Comparison of ENCODE assay signal across 18 cellular contexts in genomic region chr14:100980823-100981222, GRCh38.
A peak's percentile ranks its signal among the peaks of the same experiment; 100 is the strongest.
DNase-seq lines count a peak whose midpoint lies in the region; ATAC-seq, FAIRE-seq and TF ChIP-seq lines count a peak whose summit lies in the region.
"Had no signal": no experiment of that assay in that cellular context is flagged by ENCODE, and none has a peak within 500 bp of the region (broad histone marks: within the 10 kb centered on the region; RNA-seq: fewer than 3 reads in every experiment).

No MANE protein-coding gene starts in this region.

- H4K20me1 ChIP-seq in GM23248 (ENCODE audit: insufficient read depth) (no peaks in the 10 kb centered on the region), mammary epithelial cell (ENCODE audit: insufficient read depth, low read length) (no peaks in the 10 kb centered on the region)
- H4K20me1 ChIP-seq: BLaER1 treated with 17β-estradiol and CSF1 and Interleukin-3, amounts not matched to agents 10 nM and 100 nM had no signal

- H3K4me2 ChIP-seq in A549 (peak overlapping the region; percentile 72; the same call in 2 of the 3 replicates), GM23248 (ENCODE audit: unreplicated experiment) (peak overlapping the region; percentile 2), mammary epithelial cell (ENCODE audit: insufficient read depth, low read depth, low read length) (no peak overlapping the region)
- H3K4me2 ChIP-seq: BLaER1 treated with 17β-estradiol and CSF1 and Interleukin-3, amounts not matched to agents 10 nM and 100 nM had no signal

- H3K9ac ChIP-seq in GM23248 (no peak overlapping the region), mammary epithelial cell (ENCODE audit: insufficient read depth, low read length) (no peak overlapping the region)
- H3K9ac ChIP-seq: BLaER1 treated with 17β-estradiol and CSF1 and Interleukin-3, amounts not matched to agents 10 nM and 100 nM had no signal

- in situ Hi-C loops in GM23248 (cut with MboI): no loop called here
- in situ Hi-C loops in mammary epithelial cell (cut with MboI; ENCODE audit: low sequenced_read_pairs in 2 of 2): no loop called here

- no peak for TF ChIP-seq RAD21 in A549 (conservative IDR thresholded peaks at IDR 0.05 in 1 of 2, IDR thresholded peaks at IDR 0.05 in 1 of 2)

- peaks cover 41% of the 10 kb centered on the region for H3K36me3 ChIP-seq in GM23248 (ENCODE audit: low read depth)
- H3K36me3 ChIP-seq in RWPE2 (ENCODE audit: low read depth): peaks cover 25% of the 10 kb centered on the region
- peaks cover 2% of the 10 kb centered on the region for H3K36me3 ChIP-seq in mammary epithelial cell (ENCODE audit: insufficient read depth, low read length)
- H3K36me3 ChIP-seq: BLaER1 treated with 17β-estradiol and CSF1 and Interleukin-3, amounts not matched to agents 10 nM and 100 nM; HAP-1 had no signal

- DNase-seq in A549 (ENCODE audit: low read depth in 1 of 2, low spot score in 1 of 2) (no peak), GM23248 (no peak), RWPE2 (ENCODE audit: low spot score) (no peak), renal cortical epithelial cell (ENCODE audit: low read depth) (peak; percentile 18), H4 (ENCODE audit: low spot score) (no peak), mammary epithelial cell (no peak)
- no peak for DNase-seq in activated CD4-positive, CD25-positive, alpha-beta regulatory T cell (lab: John Stamatoyannopoulos, UW)
- DNase-seq: 8988T; CD8-positive, alpha-beta T cell; GDM1; GOT3; IMR-90 had no signal

- peaks cover 44% of the 10 kb centered on the region for H3F3A ChIP-seq in GM23248 (ENCODE audit: insufficient read depth)

- no peak overlapping the region for H2AFZ ChIP-seq in GM23248
- H2AFZ ChIP-seq in mammary epithelial cell (ENCODE audit: low read depth, low read length): no peak overlapping the region

- H3K27me3 ChIP-seq in GM23248 (replicated peaks; ENCODE audit: insufficient read depth): no peaks in the 10 kb centered on the region
- no peaks in the 10 kb centered on the region for H3K27me3 ChIP-seq in RWPE2 (ENCODE audit: insufficient read depth, poor library complexity, severe bottlenecking)
- no peaks in the 10 kb centered on the region for H3K27me3 ChIP-seq in mammary epithelial cell (ENCODE audit: insufficient read depth, low read length)
- H3K27me3 ChIP-seq: BLaER1 treated with 17β-estradiol and CSF1 and Interleukin-3, amounts not matched to agents 10 nM and 100 nM had no signal

- no peaks in the 10 kb centered on the region for H3K9me2 ChIP-seq in GM23248 (ENCODE audit: insufficient read depth)

- CTCF ChIA-PET in A549 (lab: Yijun Ruan, JAX) (no interaction called here), mammary epithelial cell (lab: Charles Lee; ENCODE audit: low non-redundant PET) (no interaction called here)

- POLR2A ChIA-PET in A549 (lab: Yijun Ruan, JAX): no interaction called here

- WGBS in A549 (ENCODE audit: missing lambda C conversion rate): 35% methylated on average over 3 of the region's 3 CpGs
- 79 to 85% methylated on average over 3 of the region's 3 CpGs for whole genome bisulfite sequencing in GM23248 (ENCODE audit: low coverage in 1 of 2, low lambda C conversion rate in 2 of 2, missing lambda C conversion rate in 2 of 2), 2 experiments
- 74% methylated on average over 3 of the region's 3 CpGs for WGBS in mammary epithelial cell (ENCODE audit: low coverage, missing lambda C conversion rate)

- TF ChIP-seq EP300 in A549 (IDR thresholded peaks at IDR 0.05): no peak

- BruUV-seq in mammary epithelial cell (replicated peaks; lab: Mats Ljungman, UMichigan): no TSS peak

- intact Hi-C loops in mammary epithelial cell (cut with micrococcal nuclease): no loop called here

- H3K9me3 ChIP-seq in A549 (no peaks in the 10 kb centered on the region), GM23248 (ENCODE audit: low read depth) (no peaks in the 10 kb centered on the region), RWPE2 (ENCODE audit: severe bottlenecking) (no peaks in the 10 kb centered on the region), mammary epithelial cell (replicated peaks; ENCODE audit: insufficient read depth, low read length) (no peaks in the 10 kb centered on the region)
- H3K9me3 ChIP-seq: BLaER1 treated with 17β-estradiol and CSF1 and Interleukin-3, amounts not matched to agents 10 nM and 100 nM; HAP-1 had no signal

- H3K27ac ChIP-seq in A549 (peak overlapping the region in 1 of 2 experiments; percentile 66; a peak in 2 of 6 replicates), GM23248 (peak overlapping the region; percentile 14; the same call in 1 of the 2 replicates), RWPE2 (ENCODE audit: poor library complexity, severe bottlenecking) (peak overlapping the region; percentile 55), mammary epithelial cell (ENCODE audit: insufficient read depth, low read depth, low read length) (no peak overlapping the region)
- H3K27ac ChIP-seq: BLaER1 treated with 17β-estradiol and CSF1 and Interleukin-3, amounts not matched to agents 10 nM and 100 nM had no signal

- dilution Hi-C loops in mammary epithelial cell (cut with HindIII; ENCODE audit: low sequenced_read_pairs): no loop called here

- no peak for TF ChIP-seq POLR2A in A549 (IDR thresholded peaks at IDR 0.05; ENCODE audit: low read length)

- ATAC-seq in A549: no peak
- ATAC-seq in RWPE2 (ENCODE audit: low read depth): no peak
- ATAC-seq: CD8-positive, alpha-beta T cell; K562 had no signal

- H3K4me3 ChIP-seq in A549: no peak overlapping the region
- no peak overlapping the region for H3K4me3 ChIP-seq in GM23248
- H3K4me3 ChIP-seq in RWPE2 (ENCODE audit: severe bottlenecking): no peak overlapping the region
- H3K4me3 ChIP-seq in mammary epithelial cell (replicated peaks in 1 of 3; ENCODE audit: insufficient read depth in 1 of 3, low read depth in 2 of 3, low read length in 3 of 3): no peak overlapping the region
- H3K4me3 ChIP-seq: BLaER1 treated with 17β-estradiol and CSF1 and Interleukin-3, amounts not matched to agents 10 nM and 100 nM; HAP-1; K562 had no signal

- H3K4me1 ChIP-seq in A549 (peaks cover 59% of the 10 kb centered on the region), GM23248 (ENCODE audit: insufficient read depth) (peaks cover 42% of the 10 kb centered on the region), RWPE2 (ENCODE audit: insufficient read depth, poor library complexity, severe bottlenecking) (peaks cover 60% of the 10 kb centered on the region), mammary epithelial cell (ENCODE audit: insufficient read depth, low read length) (peaks cover 39% of the 10 kb centered on the region)
- H3K4me1 ChIP-seq: BLaER1 treated with 17β-estradiol and CSF1 and Interleukin-3, amounts not matched to agents 10 nM and 100 nM; HAP-1 had no signal

- no peak for FAIRE-seq in A549 (lab: Jason Lieb, UNC)
- FAIRE-seq: D721Med, GM12892, HTR-8/SVneo, K562 had no signal

- no peaks in the 10 kb centered on the region for H3K79me2 ChIP-seq in GM23248 (ENCODE audit: insufficient read depth)
- no peaks in the 10 kb centered on the region for H3K79me2 ChIP-seq in mammary epithelial cell (ENCODE audit: insufficient read depth, low read length)

- TF ChIP-seq CTCF in A549 (IDR thresholded peaks at IDR 0.05) (no peak), RWPE2 (IDR thresholded peaks at IDR 0.05; ENCODE audit: poor library complexity, severe bottlenecking) (no peak), mammary epithelial cell (conservative IDR thresholded peaks at IDR 0.05 in 1 of 2, IDR thresholded peaks at IDR 0.05 in 1 of 2; ENCODE audit: extremely low read depth in 1 of 2, insufficient read depth in 1 of 2, low read depth in 1 of 2, low read length in 2 of 2) (no peak)

TF ChIP-seq in A549, 52 proteins besides CTCF, POLR2A, EP300 and RAD21:
- TF ChIP-seq FOSL2 (IDR thresholded peaks at IDR 0.05) (no peak), FOSL2 (CRISPR knock-in tag; IDR thresholded peaks at IDR 0.05) (peak; percentile 66), FOSB (CRISPR knock-in tag; IDR thresholded peaks at IDR 0.05) (no peak), POLR2AphosphoS2 (conservative IDR thresholded peaks at IDR 0.05; ENCODE audit: low read length) (no peak)
